In the genomic region with DNA sequence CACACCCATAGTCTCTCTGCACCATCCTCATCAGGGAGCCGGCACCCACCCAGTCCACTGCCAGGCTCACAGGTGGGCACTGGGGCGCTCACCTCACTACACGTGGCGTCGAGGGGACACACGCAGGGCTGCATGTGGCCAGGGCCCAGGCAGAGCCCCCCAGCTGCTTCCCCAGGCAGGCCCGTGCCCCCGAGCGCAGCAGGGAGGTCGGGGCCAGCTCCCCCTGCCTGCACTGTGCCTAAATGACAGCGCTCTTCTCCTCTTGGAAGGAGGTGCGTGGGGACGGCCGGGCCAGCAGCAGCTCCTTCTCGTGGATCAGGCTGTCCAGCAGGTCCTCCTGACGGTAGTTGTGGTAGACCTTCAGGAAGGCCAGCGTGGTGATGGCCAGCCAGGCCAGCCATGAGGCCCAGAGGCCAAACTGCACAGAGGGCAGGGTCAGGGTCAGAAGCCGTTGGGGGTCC, we compare ENCODE assay signal across 1 cellular context.
TF ChIP-seq lines count a peak whose summit lies in the region.

No MANE protein-coding gene starts in this region.

TF ChIP-seq in HepG2, 621 proteins besides CTCF, POLR2A, EP300 and RAD21:
- TF ChIP-seq ETV5 (CRISPR knock-in tag; IDR thresholded peaks at IDR 0.05; ENCODE audit: borderline replicate concordance), result no peak
- TF ChIP-seq, protein P1, sequence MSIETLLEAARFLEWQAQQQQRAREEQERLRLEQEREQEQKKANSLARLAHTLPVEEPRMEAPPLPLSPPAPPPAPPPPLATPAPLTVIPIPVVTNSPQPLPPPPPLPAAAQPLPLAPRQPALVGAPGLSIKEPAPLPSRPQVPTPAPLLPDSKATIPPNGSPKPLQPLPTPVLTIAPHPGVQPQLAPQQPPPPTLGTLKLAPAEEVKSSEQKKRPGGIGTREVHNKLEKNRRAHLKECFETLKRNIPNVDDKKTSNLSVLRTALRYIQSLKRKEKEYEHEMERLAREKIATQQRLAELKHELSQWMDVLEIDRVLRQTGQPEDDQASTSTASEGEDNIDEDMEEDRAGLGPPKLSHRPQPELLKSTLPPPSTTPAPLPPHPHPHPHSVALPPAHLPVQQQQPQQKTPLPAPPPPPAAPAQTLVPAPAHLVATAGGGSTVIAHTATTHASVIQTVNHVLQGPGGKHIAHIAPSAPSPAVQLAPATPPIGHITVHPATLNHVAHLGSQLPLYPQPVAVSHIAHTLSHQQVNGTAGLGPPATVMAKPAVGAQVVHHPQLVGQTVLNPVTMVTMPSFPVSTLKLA (IDR thresholded peaks at IDR 0.05), result peak; percentile 58
TF ChIP-seq in HepG2: peak in this region for 1.
